ENCODE assay signal across 8 cellular contexts in genomic region chr19:1567116-1567847, GRCh38. TPM values are rescaled to one million over a fixed set of nuclear protein-coding genes. Genes with fewer than 3 reads are reported as not detected.
DNase-seq lines count a peak whose midpoint lies in the region; ATAC-seq and TF ChIP-seq lines count a peak whose summit lies in the region.

No MANE protein-coding gene starts in this region.

- no peak for TF ChIP-seq CTCF in stomach (IDR thresholded peaks at IDR 0.05)

- peaks cover 0 to 17% (median 0%) of the 10 kb centered on the region in 3 donors for H3K27me3 ChIP-seq in stomach

- 0 to 2% (median 1%) methylated on average over 75 to 107 of the region's 108 CpGs for WGBS in adipose tissue, 3 donors
- WGBS in stomach, 5 donors: 0 to 2% (median 1%) methylated on average over 30 to 106 of the region's 108 CpGs

- H3K36me3 ChIP-seq in stomach: peaks cover 0 to 5% (median 2%) of the 10 kb centered on the region in 4 donors

- peak overlapping the region; percentile 80 for H3K4me3 ChIP-seq in iPS-11a (ENCODE audit: low read depth, low read length)
- H3K4me3 ChIP-seq in stomach: peak overlapping the region; percentile 65 to 76 (median 74)

- peak overlapping the region; percentile 35 for H3K27ac ChIP-seq in adipose tissue (ENCODE audit: low read depth, low read length)
- H3K27ac ChIP-seq in stomach: peak overlapping the region; percentile 86 to 93 (median 87)

- ATAC-seq in HG02885 (IDR thresholded peaks at IDR 0.05; ENCODE audit: poor library complexity, unreplicated experiment): no peak

- peaks cover 11 to 29% (median 23%) of the 10 kb centered on the region in 4 donors for H3K4me1 ChIP-seq in stomach

- no peak for TF ChIP-seq EP300 in stomach (IDR thresholded peaks at IDR 0.05)

- no peaks in the 10 kb centered on the region for H3K9me3 ChIP-seq in stomach

- DNase-seq in NCI-H345 (lab: John Stamatoyannopoulos, UW) (peak; percentile 31), NCI-H345 treated with DMSO at 0.1 percent for 48 hours (lab: John Stamatoyannopoulos, UW; ENCODE audit: unreplicated experiment) (no peak), stomach (peak; percentile 45), DMS79 treated with DMSO at 0.1 percent for 48 hours (lab: John Stamatoyannopoulos, UW) (no peak)
- no peak for DNase-seq in stimulated activated CD4-positive, alpha-beta T cell treated with anti-CD3 and anti-CD28 coated beads, Interleukin-12 subunit alpha, Interleukin-12 subunit beta, amount 100 ng/mL, for 4 hours

- no peak for TF ChIP-seq POLR2A in stomach (IDR thresholded peaks at IDR 0.05)

- intact Hi-C loops in stomach (cut with DNase I; ENCODE audit: low total_unique reads): no loop called here

RNA-seq across cellular contexts. Expression of gene MEX3D, which starts 0.8 kb away (rescaled TPM):
- polyA plus RNA-seq in adipose tissue: 1 to 10 TPM; 5.3 to 7.7 (median 6.7) TPM
- 10 to 100 TPM in 3 of 5 donors, 1 to 10 TPM in 2; 9.4 to 90.4 (median 20.1) TPM for total RNA-seq in stomach
- polyA plus RNA-seq in stomach: 10 to 100 TPM in 1 of 3 donors, 1 to 10 TPM in 2; 4.9 to 11.8 (median 7.8) TPM

RNA-seq across cellular contexts. Expression of gene MBD3, which starts 25.4 kb away (rescaled TPM):
- polyA plus RNA-seq in adipose tissue (10 to 100 TPM; 29.2 to 87.3 (median 73.1) TPM), stomach (100 to 1,000 TPM in 1 of 3 donors, 10 to 100 TPM in 2; 53.2 to 107 (median 61.6) TPM)
- 100 to 1,000 TPM in 1 of 5 donors, 10 to 100 TPM in 4; 39.8 to 154 (median 46.2) TPM for total RNA-seq in stomach

RNA-seq across cellular contexts. Expression of gene UQCR11, which starts 38.0 kb away (rescaled TPM):
- polyA plus RNA-seq in adipose tissue: 100 to 1,000 TPM in 2 of 3 donors, 10 to 100 TPM in 1; 64.5 to 179 (median 163) TPM
- 100 to 1,000 TPM in 3 of 5 donors, 10 to 100 TPM in 2; 32.2 to 659 (median 151) TPM for total RNA-seq in stomach
- polyA plus RNA-seq in stomach: 100 to 1,000 TPM; 140 to 217 (median 191) TPM

RNA-seq across cellular contexts. Expression of gene PLK5, which starts 43.4 kb away (rescaled TPM):
- polyA plus RNA-seq in adipose tissue (under 1 TPM in 1 of 3 donors, not detected in 2; 0.07 TPM), stomach (under 1 TPM in 2 of 3 donors, not detected in 1; 0.12 to 0.80 TPM)
- not detected for total RNA-seq in stomach

RNA-seq across cellular contexts. Expression of gene ADAMTSL5, which starts 54.5 kb away (rescaled TPM):
- under 1 TPM; 0.55 to 0.90 (median 0.89) TPM for polyA plus RNA-seq in adipose tissue
- 10 to 100 TPM in 1 of 5 donors, 1 to 10 TPM in 2, not detected in 2; 1.7 to 29.5 (median 1.8) TPM for total RNA-seq in stomach
- polyA plus RNA-seq in stomach: 1 to 10 TPM; 1.1 to 5.6 (median 1.4) TPM

Comparison
In these comparisons a context has a peak if more than half of its experiments do, and no peak if none do; other contexts are left out.
1. DNase-seq: peak in NCI-H345 (single experiment) and stomach (single experiment); none in NCI-H345 treated with DMSO at 0.1 percent for 48 hours (single experiment), DMS79 treated with DMSO at 0.1 percent for 48 hours (single experiment) and stimulated activated CD4-positive, alpha-beta T cell treated with anti-CD3 and anti-CD28 coated beads, Interleukin-12 subunit alpha, Interleukin-12 subunit beta, amount 100 ng/mL, for 4 hours (single experiment).